1 cellular context compared by ENCODE assay signal in genomic region chr19:39870171-39870971, GRCh38.
TF ChIP-seq lines count a peak whose summit lies in the region.

No MANE protein-coding gene starts in this region.

TF ChIP-seq in HEK293, 187 proteins besides CTCF, POLR2A, EP300 and RAD21 (continued from another document and continues in another):
- peak; percentile 14; the same call in 1 of the 2 replicates for TF ChIP-seq HIC1 (tag by site-specific recombination; IDR thresholded peaks at IDR 0.05)
- no peak for TF ChIP-seq GLIS2 (tag by site-specific recombination; IDR thresholded peaks at IDR 0.05)
- no peak for TF ChIP-seq ZNF366 (tag by site-specific recombination; conservative IDR thresholded peaks at IDR 0.05)
- TF ChIP-seq PRDM1 (tag by site-specific recombination; IDR thresholded peaks at IDR 0.05), result no peak
- TF ChIP-seq ZNF639 (tag by site-specific recombination; IDR thresholded peaks at IDR 0.05), result no peak
- TF ChIP-seq ZNF529 (tag by site-specific recombination; IDR thresholded peaks at IDR 0.05; ENCODE audit: insufficient replicate concordance), result no peak
- no peak for TF ChIP-seq ZNF112 (tag by site-specific recombination; IDR thresholded peaks at IDR 0.05)
- TF ChIP-seq ZFP37 (tag by site-specific recombination; IDR thresholded peaks at IDR 0.05), result 0 out of 2 replicates have a peak, but pooled peaks have one; percentile 36
- TF ChIP-seq MYNN (tag by site-specific recombination; IDR thresholded peaks at IDR 0.05; ENCODE audit: borderline replicate concordance), result no peak
- no peak for TF ChIP-seq ZNF16 (tag by site-specific recombination; IDR thresholded peaks at IDR 0.05; ENCODE audit: low read depth)
- TF ChIP-seq ZNF747 (tag by site-specific recombination; IDR thresholded peaks at IDR 0.05), result no peak
- 0 out of 2 replicates have a peak, but pooled peaks have one; percentile 24 for TF ChIP-seq SP7 (tag by site-specific recombination; IDR thresholded peaks at IDR 0.05)
- TF ChIP-seq ZNF184 (tag by site-specific recombination; IDR thresholded peaks at IDR 0.05), result no peak
- TF ChIP-seq ZNF292 (tag by site-specific recombination; IDR thresholded peaks at IDR 0.05; ENCODE audit: borderline replicate concordance, low read depth), result no peak
- TF ChIP-seq ZNF157 (tag by site-specific recombination; IDR thresholded peaks at IDR 0.05), result no peak
- TF ChIP-seq, protein P1, sequence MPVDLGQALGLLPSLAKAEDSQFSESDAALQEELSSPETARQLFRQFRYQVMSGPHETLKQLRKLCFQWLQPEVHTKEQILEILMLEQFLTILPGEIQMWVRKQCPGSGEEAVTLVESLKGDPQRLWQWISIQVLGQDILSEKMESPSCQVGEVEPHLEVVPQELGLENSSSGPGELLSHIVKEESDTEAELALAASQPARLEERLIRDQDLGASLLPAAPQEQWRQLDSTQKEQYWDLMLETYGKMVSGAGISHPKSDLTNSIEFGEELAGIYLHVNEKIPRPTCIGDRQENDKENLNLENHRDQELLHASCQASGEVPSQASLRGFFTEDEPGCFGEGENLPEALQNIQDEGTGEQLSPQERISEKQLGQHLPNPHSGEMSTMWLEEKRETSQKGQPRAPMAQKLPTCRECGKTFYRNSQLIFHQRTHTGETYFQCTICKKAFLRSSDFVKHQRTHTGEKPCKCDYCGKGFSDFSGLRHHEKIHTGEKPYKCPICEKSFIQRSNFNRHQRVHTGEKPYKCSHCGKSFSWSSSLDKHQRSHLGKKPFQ (tag by site-specific recombination; IDR thresholded peaks at IDR 0.05), result no peak
- TF ChIP-seq ZNF571 (tag by site-specific recombination; IDR thresholded peaks at IDR 0.05), result no peak
- TF ChIP-seq YY1 (tag by site-specific recombination; IDR thresholded peaks at IDR 0.05), result no peak
- TF ChIP-seq EGR2 (tag by site-specific recombination; IDR thresholded peaks at IDR 0.05; ENCODE audit: low read depth), result 0 out of 2 replicates have a peak, but pooled peaks have one; percentile 20
- TF ChIP-seq ZNF707 (tag by site-specific recombination; IDR thresholded peaks at IDR 0.05), result no peak
- 0 out of 2 replicates have a peak, but pooled peaks have one; percentile 18 for TF ChIP-seq ZBTB21 (tag by site-specific recombination; IDR thresholded peaks at IDR 0.05)
- TF ChIP-seq ZNF473 (tag by site-specific recombination; IDR thresholded peaks at IDR 0.05), result no peak
- TF ChIP-seq ZNF670 (tag by site-specific recombination; IDR thresholded peaks at IDR 0.05; ENCODE audit: low read depth), result no peak
- no peak for TF ChIP-seq ZNF202 (tag by site-specific recombination; IDR thresholded peaks at IDR 0.05; ENCODE audit: borderline replicate concordance)
- TF ChIP-seq ZNF239 (tag by site-specific recombination; IDR thresholded peaks at IDR 0.05), result no peak
- peak; percentile 32; the same call in 1 of the 2 replicates for TF ChIP-seq ZNF692 (tag by site-specific recombination; IDR thresholded peaks at IDR 0.05)
- no peak for TF ChIP-seq ZNF175 (tag by site-specific recombination; IDR thresholded peaks at IDR 0.05)
- peak; percentile 92 for TF ChIP-seq ZNF335 (tag by site-specific recombination; conservative IDR thresholded peaks at IDR 0.05)
- TF ChIP-seq KLF8 (tag by site-specific recombination; IDR thresholded peaks at IDR 0.05), result no peak
- no peak for TF ChIP-seq ZNF48 (tag by site-specific recombination; IDR thresholded peaks at IDR 0.05)
- 0 out of 2 replicates have a peak, but pooled peaks have one; percentile 21 for TF ChIP-seq ZBTB10 (tag by site-specific recombination; IDR thresholded peaks at IDR 0.05)
- peak; percentile 63; the same call in 1 of the 2 replicates for TF ChIP-seq ZNF544 (tag by site-specific recombination; IDR thresholded peaks at IDR 0.05)
- TF ChIP-seq ZNF530 (tag by site-specific recombination; IDR thresholded peaks at IDR 0.05; ENCODE audit: low read depth), result no peak
- TF ChIP-seq ZNF514 (tag by site-specific recombination; IDR thresholded peaks at IDR 0.05), result no peak
- TF ChIP-seq PRDM6 (tag by site-specific recombination; IDR thresholded peaks at IDR 0.05), result no peak
- TF ChIP-seq ZNF121 (tag by site-specific recombination; IDR thresholded peaks at IDR 0.05), result no peak
- TF ChIP-seq GLIS1 (tag by site-specific recombination; IDR thresholded peaks at IDR 0.05), result peak; percentile 83
- no peak for TF ChIP-seq ZNF830 (tag by site-specific recombination; IDR thresholded peaks at IDR 0.05; ENCODE audit: low read depth)
- TF ChIP-seq FEZF1 (tag by site-specific recombination; IDR thresholded peaks at IDR 0.05), result no peak
- TF ChIP-seq ZNF426 (tag by site-specific recombination; IDR thresholded peaks at IDR 0.05), result no peak
- peak; percentile 70 for TF ChIP-seq ZFHX2 (tag by site-specific recombination; conservative IDR thresholded peaks at IDR 0.05)
- TF ChIP-seq ZNF311 (tag by site-specific recombination; IDR thresholded peaks at IDR 0.05; ENCODE audit: borderline replicate concordance), result no peak
- peak; percentile 53 for TF ChIP-seq SP2 (tag by site-specific recombination; IDR thresholded peaks at IDR 0.05)
- no peak for TF ChIP-seq ZNF274 (IDR thresholded peaks at IDR 0.05; ENCODE audit: low read length)
- TF ChIP-seq ZNF274 (tag by site-specific recombination; IDR thresholded peaks at IDR 0.05; ENCODE audit: borderline replicate concordance), result no peak
- no peak for TF ChIP-seq ZSCAN30 (tag by site-specific recombination; IDR thresholded peaks at IDR 0.05)
- TF ChIP-seq ZNF561 (tag by site-specific recombination; IDR thresholded peaks at IDR 0.05; ENCODE audit: borderline replicate concordance), result no peak
- no peak for TF ChIP-seq ZNF624 (tag by site-specific recombination; IDR thresholded peaks at IDR 0.05)
- TF ChIP-seq ZNF701 (tag by site-specific recombination; IDR thresholded peaks at IDR 0.05), result no peak
- TF ChIP-seq, protein P2, sequence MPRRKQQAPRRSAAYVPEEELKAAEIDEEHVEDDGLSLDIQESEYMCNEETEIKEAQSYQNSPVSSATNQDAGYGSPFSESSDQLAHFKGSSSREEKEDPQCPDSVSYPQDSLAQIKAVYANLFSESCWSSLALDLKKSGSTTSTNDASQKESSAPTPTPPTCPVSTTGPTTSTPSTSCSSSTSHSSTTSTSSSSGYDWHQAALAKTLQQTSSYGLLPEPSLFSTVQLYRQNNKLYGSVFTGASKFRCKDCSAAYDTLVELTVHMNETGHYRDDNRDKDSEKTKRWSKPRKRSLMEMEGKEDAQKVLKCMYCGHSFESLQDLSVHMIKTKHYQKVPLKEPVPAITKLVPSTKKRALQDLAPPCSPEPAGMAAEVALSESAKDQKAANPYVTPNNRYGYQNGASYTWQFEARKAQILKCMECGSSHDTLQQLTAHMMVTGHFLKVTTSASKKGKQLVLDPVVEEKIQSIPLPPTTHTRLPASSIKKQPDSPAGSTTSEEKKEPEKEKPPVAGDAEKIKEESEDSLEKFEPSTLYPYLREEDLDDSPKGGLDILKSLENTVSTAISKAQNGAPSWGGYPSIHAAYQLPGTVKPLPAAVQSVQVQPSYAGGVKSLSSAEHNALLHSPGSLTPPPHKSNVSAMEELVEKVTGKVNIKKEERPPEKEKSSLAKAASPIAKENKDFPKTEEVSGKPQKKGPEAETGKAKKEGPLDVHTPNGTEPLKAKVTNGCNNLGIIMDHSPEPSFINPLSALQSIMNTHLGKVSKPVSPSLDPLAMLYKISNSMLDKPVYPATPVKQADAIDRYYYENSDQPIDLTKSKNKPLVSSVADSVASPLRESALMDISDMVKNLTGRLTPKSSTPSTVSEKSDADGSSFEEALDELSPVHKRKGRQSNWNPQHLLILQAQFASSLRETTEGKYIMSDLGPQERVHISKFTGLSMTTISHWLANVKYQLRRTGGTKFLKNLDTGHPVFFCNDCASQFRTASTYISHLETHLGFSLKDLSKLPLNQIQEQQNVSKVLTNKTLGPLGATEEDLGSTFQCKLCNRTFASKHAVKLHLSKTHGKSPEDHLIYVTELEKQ (tag by site-specific recombination; IDR thresholded peaks at IDR 0.05; ENCODE audit: borderline replicate concordance), result no peak
- no peak for TF ChIP-seq KLF10 (tag by site-specific recombination; IDR thresholded peaks at IDR 0.05)
- TF ChIP-seq ZNF221 (tag by site-specific recombination; IDR thresholded peaks at IDR 0.05; ENCODE audit: borderline replicate concordance), result no peak
- TF ChIP-seq, protein P3, sequence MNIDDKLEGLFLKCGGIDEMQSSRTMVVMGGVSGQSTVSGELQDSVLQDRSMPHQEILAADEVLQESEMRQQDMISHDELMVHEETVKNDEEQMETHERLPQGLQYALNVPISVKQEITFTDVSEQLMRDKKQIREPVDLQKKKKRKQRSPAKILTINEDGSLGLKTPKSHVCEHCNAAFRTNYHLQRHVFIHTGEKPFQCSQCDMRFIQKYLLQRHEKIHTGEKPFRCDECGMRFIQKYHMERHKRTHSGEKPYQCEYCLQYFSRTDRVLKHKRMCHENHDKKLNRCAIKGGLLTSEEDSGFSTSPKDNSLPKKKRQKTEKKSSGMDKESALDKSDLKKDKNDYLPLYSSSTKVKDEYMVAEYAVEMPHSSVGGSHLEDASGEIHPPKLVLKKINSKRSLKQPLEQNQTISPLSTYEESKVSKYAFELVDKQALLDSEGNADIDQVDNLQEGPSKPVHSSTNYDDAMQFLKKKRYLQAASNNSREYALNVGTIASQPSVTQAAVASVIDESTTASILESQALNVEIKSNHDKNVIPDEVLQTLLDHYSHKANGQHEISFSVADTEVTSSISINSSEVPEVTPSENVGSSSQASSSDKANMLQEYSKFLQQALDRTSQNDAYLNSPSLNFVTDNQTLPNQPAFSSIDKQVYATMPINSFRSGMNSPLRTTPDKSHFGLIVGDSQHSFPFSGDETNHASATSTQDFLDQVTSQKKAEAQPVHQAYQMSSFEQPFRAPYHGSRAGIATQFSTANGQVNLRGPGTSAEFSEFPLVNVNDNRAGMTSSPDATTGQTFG (tag by site-specific recombination; IDR thresholded peaks at IDR 0.05; ENCODE audit: borderline replicate concordance), result no peak
- TF ChIP-seq ZBTB17 (tag by site-specific recombination; IDR thresholded peaks at IDR 0.05), result peak; percentile 99
